24 cellular contexts compared by ENCODE assay signal in genomic region chr5:10700516-10700915, GRCh38.
DNase-seq lines count a peak whose midpoint lies in the region; ATAC-seq and TF ChIP-seq lines count a peak whose summit lies in the region.
"Had no signal": no experiment of that assay in that cellular context is flagged by ENCODE, and none has a peak within 500 bp of the region (broad histone marks: within the 10 kb centered on the region; RNA-seq: fewer than 3 reads in every experiment).

No MANE protein-coding gene starts in this region.

- no peak overlapping the region for H2AFZ ChIP-seq in SU-DHL-6 (ENCODE audit: low read depth, low read length, severe bottlenecking)

- peak overlapping the region; percentile 45 for H3K4me2 ChIP-seq in SU-DHL-6 (ENCODE audit: low read depth, low read length, poor library complexity, severe bottlenecking)
- H3K4me2 ChIP-seq: smooth muscle cell had no signal

- peaks cover 66% of the 10 kb centered on the region for H3K4me1 Mint-ChIP-seq in stimulated activated effector memory CD8-positive, alpha-beta T cell treated with anti-CD3 and anti-CD28 coated beads, Interleukin-12 subunit alpha, Interleukin-12 subunit beta, amount 100 ng/mL, for 72 hours
- peaks cover 52% of the 10 kb centered on the region for H3K4me1 Mint-ChIP-seq in CD4-positive, alpha-beta T cell (ENCODE audit: low read depth)

- POLR2A ChIA-PET in CD4-positive, alpha-beta T cell (lab: Charles Lee) = interaction anchor here (0.6 kb wide), 1 partner anchor 8 kb away, joined by 3 read pairs; no protein-coding TSS in a partner anchor

- H3K27ac Mint-ChIP-seq in stimulated activated effector memory CD8-positive, alpha-beta T cell treated with anti-CD3 and anti-CD28 coated beads, Interleukin-12 subunit alpha, Interleukin-12 subunit beta, amount 100 ng/mL, for 72 hours = peak overlapping the region; percentile 60
- no peak overlapping the region for H3K27ac Mint-ChIP-seq in CD4-positive, alpha-beta T cell
- H3K27ac Mint-ChIP-seq: activated naive CD8-positive, alpha-beta T cell; activated T-cell treated with anti-CD3 and anti-CD28 coated beads, Interleukin-2, amount 50 U/mL, for 72 hours; natural killer cell treated with Interleukin-12 subunit alpha and Interleukin-12 subunit beta and Interleukin-15 and Interleukin-18, amount 100 ng/mL, for 72 hours; WTC11 had no signal

- peaks cover 8% of the 10 kb centered on the region for H3K4me1 ChIP-seq in right cardiac atrium (ENCODE audit: control insufficient read depth, insufficient read depth, low read length)
- H3K4me1 ChIP-seq: psoas muscle had no signal

- ATAC-seq in GM19455 (IDR thresholded peaks at IDR 0.05; ENCODE audit: unreplicated experiment) (peak; percentile 1), HG03025 (IDR thresholded peaks at IDR 0.05; ENCODE audit: low FRiP score, unreplicated experiment) (peak; percentile 5), right cardiac atrium (no peak)
- ATAC-seq in stimulated activated effector memory CD8-positive, alpha-beta T cell treated with anti-CD3 and anti-CD28 coated beads, Interleukin-12 subunit alpha, Interleukin-12 subunit beta, amount 100 ng/mL, for 72 hours = no peak
- ATAC-seq in CD4-positive, alpha-beta T cell (ENCODE audit: poor library complexity) = no peak
- ATAC-seq: activated T-cell treated with anti-CD3 and anti-CD28 coated beads, Interleukin-2, amount 50 U/mL, for 72 hours; HCT116; natural killer cell treated with Interleukin-12 subunit alpha and Interleukin-12 subunit beta and Interleukin-15 and Interleukin-18, amount 100 ng/mL, for 72 hours; psoas muscle; WTC11 had no signal

- H3K9me2 ChIP-seq in SU-DHL-6 (replicated peaks; ENCODE audit: insufficient read depth, low read length) = no peaks in the 10 kb centered on the region

- H3K36me3 Mint-ChIP-seq in stimulated activated effector memory CD8-positive, alpha-beta T cell treated with anti-CD3 and anti-CD28 coated beads, Interleukin-12 subunit alpha, Interleukin-12 subunit beta, amount 100 ng/mL, for 72 hours = no peaks in the 10 kb centered on the region
- H3K36me3 Mint-ChIP-seq in CD4-positive, alpha-beta T cell (ENCODE audit: low read depth) = peaks cover 4% of the 10 kb centered on the region
- H3K36me3 Mint-ChIP-seq: natural killer cell treated with Interleukin-12 subunit alpha and Interleukin-12 subunit beta and Interleukin-15 and Interleukin-18, amount 100 ng/mL, for 72 hours; WTC11 had no signal

- 0 out of 2 replicates have a peak, but pooled peaks cover 6% of the 10 kb centered on the region for H3K79me2 ChIP-seq in SU-DHL-6 (ENCODE audit: insufficient read depth, low read length)

- H3K27me3 Mint-ChIP-seq in CD4-positive, alpha-beta T cell = no peaks in the 10 kb centered on the region
- H3K27me3 Mint-ChIP-seq: activated naive CD8-positive, alpha-beta T cell; natural killer cell treated with Interleukin-12 subunit alpha and Interleukin-12 subunit beta and Interleukin-15 and Interleukin-18, amount 100 ng/mL, for 72 hours had no signal

- intact Hi-C loops in CD4-positive, alpha-beta T cell (cut with DNase I, micrococcal nuclease) = no loop called here
- intact Hi-C loops in right cardiac atrium (cut with DNase I) = loop anchor here in 1 of 4 donors (10.0 kb wide), 1 partner anchor 54 kb away; no protein-coding TSS in a partner anchor

- DNase-seq in stimulated activated effector memory CD8-positive, alpha-beta T cell treated with anti-CD3 and anti-CD28 coated beads, Interleukin-12 subunit alpha, Interleukin-12 subunit beta, amount 100 ng/mL, for 72 hours (ENCODE audit: low spot score in 2 of 2) = no peak
- no peak for DNase-seq in CD4-positive, alpha-beta T cell
- DNase-seq in cortex of kidney (lab: John Stamatoyannopoulos, UW) (no peak), NCI-H524 treated with DMSO at 0.1 percent for 48 hours (lab: John Stamatoyannopoulos, UW) (no peak), right cardiac atrium (no peak)
- DNase-seq: activated T-cell treated with anti-CD3 and anti-CD28 coated beads, Interleukin-2, amount 50 U/mL, for 72 hours; AML-193; Calu3; IMR-90; NCI-H2081; NCI-H446 treated with DMSO at 0.1 percent for 48 hours; psoas muscle; SIG-M5; T-helper 2 cell had no signal

- no peaks in the 10 kb centered on the region for H3K9me3 Mint-ChIP-seq in stimulated activated effector memory CD8-positive, alpha-beta T cell treated with anti-CD3 and anti-CD28 coated beads, Interleukin-12 subunit alpha, Interleukin-12 subunit beta, amount 100 ng/mL, for 72 hours
- no peaks in the 10 kb centered on the region for H3K9me3 Mint-ChIP-seq in CD4-positive, alpha-beta T cell
- H3K9me3 Mint-ChIP-seq: activated T-cell treated with anti-CD3 and anti-CD28 coated beads, Interleukin-2, amount 50 U/mL, for 72 hours; natural killer cell treated with Interleukin-12 subunit alpha and Interleukin-12 subunit beta and Interleukin-15 and Interleukin-18, amount 100 ng/mL, for 72 hours; WTC11 had no signal

- CTCF ChIA-PET in CD4-positive, alpha-beta T cell (lab: Charles Lee) = no interaction called here

- H3F3A ChIP-seq in SU-DHL-6 (ENCODE audit: insufficient read depth) = peaks cover 12% of the 10 kb centered on the region; the same call in 1 of the 2 replicates

- H3K4me3 ChIP-seq in SU-DHL-6 (ENCODE audit: insufficient read depth, low read length, poor library complexity, severe bottlenecking) (peak overlapping the region; percentile 3), right cardiac atrium (ENCODE audit: low read length) (no peak overlapping the region)
- H3K4me3 ChIP-seq: coronary artery, psoas muscle, smooth muscle cell had no signal

- H3K36me3 ChIP-seq in SU-DHL-6 (ENCODE audit: low read length) = no peaks in the 10 kb centered on the region

- H3K27me3 ChIP-seq in SU-DHL-6 (ENCODE audit: low read length) (no peaks in the 10 kb centered on the region), right cardiac atrium (ENCODE audit: control insufficient read depth, insufficient read depth) (no peaks in the 10 kb centered on the region)
- H3K27me3 ChIP-seq in CD4-positive, alpha-beta T cell (ENCODE audit: control insufficient read depth, insufficient read depth, low read length) = no peaks in the 10 kb centered on the region

- H3K9me3 ChIP-seq in SU-DHL-6 (ENCODE audit: insufficient read depth, low read length) (no peaks in the 10 kb centered on the region), right cardiac atrium (ENCODE audit: control insufficient read depth, low read length) (peaks cover 5% of the 10 kb centered on the region)
- H3K9me3 ChIP-seq in CD4-positive, alpha-beta T cell (ENCODE audit: control insufficient read depth, low read length) = no peaks in the 10 kb centered on the region
- H3K9me3 ChIP-seq: psoas muscle had no signal

- H3K4me3 Mint-ChIP-seq in stimulated activated effector memory CD8-positive, alpha-beta T cell treated with anti-CD3 and anti-CD28 coated beads, Interleukin-12 subunit alpha, Interleukin-12 subunit beta, amount 100 ng/mL, for 72 hours = no peak overlapping the region
- H3K4me3 Mint-ChIP-seq in CD4-positive, alpha-beta T cell = no peak overlapping the region
- H3K4me3 Mint-ChIP-seq: activated naive CD8-positive, alpha-beta T cell; activated T-cell treated with anti-CD3 and anti-CD28 coated beads, Interleukin-2, amount 50 U/mL, for 72 hours; natural killer cell treated with Interleukin-12 subunit alpha and Interleukin-12 subunit beta and Interleukin-15 and Interleukin-18, amount 100 ng/mL, for 72 hours; WTC11 had no signal

- WGBS in right cardiac atrium = 97% methylated on average over 7 of the region's 7 CpGs

- H3K27ac ChIP-seq in SU-DHL-6 (ENCODE audit: low read depth, low read length) (peak overlapping the region; percentile 78), right cardiac atrium (ENCODE audit: low read length) (no peak overlapping the region)
- H3K27ac ChIP-seq in CD4-positive, alpha-beta T cell (ENCODE audit: low read depth, low read length) = no peak overlapping the region
- H3K27ac ChIP-seq: coronary artery, HL-60, psoas muscle had no signal

- H4K20me1 ChIP-seq in SU-DHL-6 (ENCODE audit: low read depth, low read length) = no peaks in the 10 kb centered on the region; the same call in 1 of the 2 replicates

- peak overlapping the region; percentile 20; the same call in 1 of the 2 replicates for H3K9ac ChIP-seq in SU-DHL-6 (ENCODE audit: low read length)

- TF ChIP-seq CTCF in SU-DHL-6 (IDR thresholded peaks at IDR 0.05; ENCODE audit: insufficient read depth, low read length, poor library complexity, severe bottlenecking) = no peak
- no peak for TF ChIP-seq CTCF in CD4-positive, alpha-beta T cell (IDR thresholded peaks at IDR 0.05)

Comparison
In these comparisons a context has a peak if more than half of its experiments do, and no peak if none do; other contexts are left out.
1. ATAC-seq: peak in GM19455 (single experiment) and HG03025 (single experiment); none in stimulated activated effector memory CD8-positive, alpha-beta T cell treated with anti-CD3 and anti-CD28 coated beads, Interleukin-12 subunit alpha, Interleukin-12 subunit beta, amount 100 ng/mL, for 72 hours (single experiment), CD4-positive, alpha-beta T cell (single experiment) and right cardiac atrium (0 of 2).